ENCODE assay signal across 12 cellular contexts in the genomic region with DNA sequence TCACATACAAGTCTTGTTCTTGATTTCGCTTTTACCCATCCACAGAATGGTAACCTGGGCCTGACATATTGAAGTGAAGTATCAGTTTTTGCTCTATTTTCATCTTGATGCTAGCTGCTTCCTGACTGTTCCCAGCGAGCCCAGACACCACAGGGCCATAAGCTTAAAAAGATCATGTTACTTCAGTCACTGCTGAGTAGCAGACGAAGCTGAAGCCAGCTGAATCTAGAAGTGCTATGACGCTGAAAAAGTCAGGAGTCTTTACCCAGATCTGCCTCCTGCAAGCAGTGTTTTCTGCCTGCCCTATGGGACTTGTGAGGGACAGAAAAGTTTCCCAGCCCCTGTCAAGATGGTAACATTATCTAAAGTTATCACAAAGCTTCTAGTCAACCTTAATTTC. TPM values are rescaled to one million over a fixed set of nuclear protein-coding genes. Genes with fewer than 3 reads are reported as not detected.
DNase-seq lines count a peak whose midpoint lies in the region; TF ChIP-seq lines count a peak whose summit lies in the region.
"Had no signal": no experiment of that assay in that cellular context is flagged by ENCODE, and none has a peak within 500 bp of the region (broad histone marks: within the 10 kb centered on the region; RNA-seq: fewer than 3 reads in every experiment).

No MANE protein-coding gene starts in this region.

- DNase-seq in HEK293T (ENCODE audit: extremely low spot score), result peak; percentile 42
- DNase-seq in activated CD4-positive, alpha-beta T cell treated with anti-CD3 and anti-CD28 coated beads, Interleukin-2, amount 10 ng/mL, durations not matched to agents 7 days and 5 days, result no peak
- no peak for DNase-seq in GM19240 (ENCODE audit: insufficient read length, low spot score)
- no peak for DNase-seq in activated CD8-positive, alpha-beta memory T cell treated with anti-CD3 and anti-CD28 coated beads, Interleukin-2, amount 50 U/mL, for 4 hours
- DNase-seq: activated CD8-positive, alpha-beta T cell treated with anti-CD3 and anti-CD28 coated beads for 36 hours; adrenal gland; T-helper 1 cell had no signal

- H3K9me3 ChIP-seq in mesodermal cell (ENCODE audit: control insufficient read depth, low read length), result no peaks in the 10 kb centered on the region
- H3K9me3 ChIP-seq: adrenal gland; BLaER1 treated with 17β-estradiol and CSF1 and Interleukin-3, amounts not matched to agents 10 nM and 100 nM had no signal

- H3K36me3 ChIP-seq in mesodermal cell (ENCODE audit: control insufficient read depth, insufficient read depth, low read length), result peaks cover 7% of the 10 kb centered on the region
- H3K36me3 ChIP-seq: adrenal gland had no signal

- no peaks in the 10 kb centered on the region for H3K9me3 Mint-ChIP-seq in activated CD4-positive, alpha-beta T cell treated with anti-CD3 and anti-CD28 coated beads, Interleukin-2, amount 10 ng/mL, durations not matched to agents 7 days and 5 days
- H3K9me3 Mint-ChIP-seq: activated CD8-positive, alpha-beta T cell treated with anti-CD3 and anti-CD28 coated beads for 36 hours had no signal

- POLR2A ChIA-PET in HEK293T (lab: Yijun Ruan, JAX), result no interaction called here
- POLR2A ChIA-PET in activated CD4-positive, alpha-beta T cell treated with anti-CD3 and anti-CD28 coated beads, Interleukin-2, amount 10 ng/mL, durations not matched to agents 7 days and 5 days (lab: Charles Lee), result no interaction called here

- H3K36me3 Mint-ChIP-seq in activated CD4-positive, alpha-beta T cell treated with anti-CD3 and anti-CD28 coated beads, Interleukin-2, amount 10 ng/mL, durations not matched to agents 7 days and 5 days (ENCODE audit: low read depth), result no peaks in the 10 kb centered on the region

- CTCF ChIA-PET in HEK293T (lab: Yijun Ruan, JAX), result interaction anchor here (0.7 to 1.0 kb wide), 2 partner anchors 27 to 33 kb away, joined by 3 read pairs; no protein-coding TSS in a partner anchor
- CTCF ChIA-PET in activated CD4-positive, alpha-beta T cell treated with anti-CD3 and anti-CD28 coated beads, Interleukin-2, amount 10 ng/mL, durations not matched to agents 7 days and 5 days (lab: Charles Lee), result interaction anchor here (0.7 to 1.3 kb wide), 2 partner anchors 75 to 99 kb away, joined by 3 read pairs; no protein-coding TSS in a partner anchor

- H3K4me3 Mint-ChIP-seq in activated CD4-positive, alpha-beta T cell treated with anti-CD3 and anti-CD28 coated beads, Interleukin-2, amount 10 ng/mL, durations not matched to agents 7 days and 5 days, result no peak overlapping the region
- H3K4me3 Mint-ChIP-seq: activated CD8-positive, alpha-beta T cell treated with anti-CD3 and anti-CD28 coated beads for 36 hours had no signal

- peaks cover 8% of the 10 kb centered on the region for H3K4me1 ChIP-seq in mesodermal cell (ENCODE audit: control insufficient read depth, insufficient read depth, low read length, poor library complexity, severe bottlenecking)

- H3K27ac Mint-ChIP-seq in activated CD4-positive, alpha-beta T cell treated with anti-CD3 and anti-CD28 coated beads, Interleukin-2, amount 10 ng/mL, durations not matched to agents 7 days and 5 days, result no peak overlapping the region
- H3K27ac Mint-ChIP-seq: activated CD8-positive, alpha-beta T cell treated with anti-CD3 and anti-CD28 coated beads for 36 hours had no signal

- WGBS in mesodermal cell (ENCODE audit: insufficient coverage in 2 of 2), 2 experiments, result 52 to 65% methylated on average over 4 of the region's 4 CpGs

- H3K4me1 Mint-ChIP-seq in activated CD4-positive, alpha-beta T cell treated with anti-CD3 and anti-CD28 coated beads, Interleukin-2, amount 10 ng/mL, durations not matched to agents 7 days and 5 days, result peaks cover 10% of the 10 kb centered on the region

- H3K4me3 ChIP-seq in mesodermal cell (ENCODE audit: extremely low read depth, insufficient read depth, low read length, poor library complexity, severe bottlenecking), result no peak overlapping the region
- H3K4me3 ChIP-seq: adrenal gland; BLaER1 treated with 17β-estradiol and CSF1 and Interleukin-3, amounts not matched to agents 10 nM and 100 nM had no signal

- H3K27ac ChIP-seq in angular gyrus (ENCODE audit: low read depth, low read length) (peak overlapping the region; percentile 64), mesodermal cell (ENCODE audit: low read depth, low read length, severe bottlenecking) (peak overlapping the region; percentile 30)
- H3K27ac ChIP-seq: adrenal gland; BLaER1 treated with 17β-estradiol and CSF1 and Interleukin-3, amounts not matched to agents 10 nM and 100 nM had no signal

- peaks cover 7% of the 10 kb centered on the region for H3K27me3 Mint-ChIP-seq in activated CD4-positive, alpha-beta T cell treated with anti-CD3 and anti-CD28 coated beads, Interleukin-2, amount 10 ng/mL, durations not matched to agents 7 days and 5 days

TF ChIP-seq in HEK293T, 16 proteins besides CTCF, POLR2A, EP300 and RAD21:
- TF ChIP-seq LEF1 (IDR thresholded peaks at IDR 0.05; ENCODE audit: borderline replicate concordance) (no peak), FOXK2 (IDR thresholded peaks at IDR 0.05) (no peak), FOXA1 (IDR thresholded peaks at IDR 0.05) (no peak), ARNT (IDR thresholded peaks at IDR 0.05) (no peak), FOXM1 (IDR thresholded peaks at IDR 0.05; ENCODE audit: borderline replicate concordance) (no peak), ZNF384 (IDR thresholded peaks at IDR 0.05) (no peak), HDGF (IDR thresholded peaks at IDR 0.05; ENCODE audit: borderline replicate concordance) (no peak), TARDBP (IDR thresholded peaks at IDR 0.05) (no peak), SUZ12 (IDR thresholded peaks at IDR 0.05) (no peak), ELF4 (IDR thresholded peaks at IDR 0.05) (no peak), L3MBTL2 (conservative IDR thresholded peaks at IDR 0.05) (no peak), SP1 (IDR thresholded peaks at IDR 0.05) (no peak), CTBP1 (IDR thresholded peaks at IDR 0.05; ENCODE audit: borderline replicate concordance) (no peak), BHLHE40 (IDR thresholded peaks at IDR 0.05; ENCODE audit: borderline replicate concordance) (no peak), NFRKB (IDR thresholded peaks at IDR 0.05) (no peak)
- TF ChIP-seq, protein P1, sequence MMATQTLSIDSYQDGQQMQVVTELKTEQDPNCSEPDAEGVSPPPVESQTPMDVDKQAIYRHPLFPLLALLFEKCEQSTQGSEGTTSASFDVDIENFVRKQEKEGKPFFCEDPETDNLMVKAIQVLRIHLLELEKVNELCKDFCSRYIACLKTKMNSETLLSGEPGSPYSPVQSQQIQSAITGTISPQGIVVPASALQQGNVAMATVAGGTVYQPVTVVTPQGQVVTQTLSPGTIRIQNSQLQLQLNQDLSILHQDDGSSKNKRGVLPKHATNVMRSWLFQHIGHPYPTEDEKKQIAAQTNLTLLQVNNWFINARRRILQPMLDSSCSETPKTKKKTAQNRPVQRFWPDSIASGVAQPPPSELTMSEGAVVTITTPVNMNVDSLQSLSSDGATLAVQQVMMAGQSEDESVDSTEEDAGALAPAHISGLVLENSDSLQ (IDR thresholded peaks at IDR 0.05), result no peak

RNA-seq across cellular contexts. Expression of a gene that starts 2.7 kb away (rescaled TPM):
- 87.4 TPM for polyA plus RNA-seq in mesodermal cell (2013, experiment 1 of 2)
- 88.2 TPM for polyA plus RNA-seq in mesodermal cell (2013, experiment 2 of 2)
- 1 to 10 TPM; 5.4 to 5.7 TPM for total RNA-seq in activated CD4-positive, alpha-beta T cell treated with anti-CD3 and anti-CD28 coated beads, Interleukin-2, amount 10 ng/mL, durations not matched to agents 7 days and 5 days

RNA-seq across cellular contexts. Expression of a gene that starts 48.5 kb away (rescaled TPM):
- polyA plus RNA-seq in mesodermal cell (2013, experiment 1 of 2), result 117 TPM
- 90.6 TPM for polyA plus RNA-seq in mesodermal cell (2013, experiment 2 of 2)
- total RNA-seq in activated CD4-positive, alpha-beta T cell treated with anti-CD3 and anti-CD28 coated beads, Interleukin-2, amount 10 ng/mL, durations not matched to agents 7 days and 5 days, result 100 to 1,000 TPM; 127 to 143 TPM

RNA-seq across cellular contexts. Expression of a gene that starts 49.1 kb away (rescaled TPM):
- 1.5 TPM for polyA plus RNA-seq in mesodermal cell (2013, experiment 1 of 2)
- 1.9 TPM for polyA plus RNA-seq in mesodermal cell (2013, experiment 2 of 2)
- total RNA-seq in activated CD4-positive, alpha-beta T cell treated with anti-CD3 and anti-CD28 coated beads, Interleukin-2, amount 10 ng/mL, durations not matched to agents 7 days and 5 days, result not detected
- total RNA-seq: adrenal gland, subcutaneous adipose tissue had no signal
- polyA plus RNA-seq: adrenal gland had no signal

RNA-seq across cellular contexts. Expression of a gene that starts 49.1 kb away (rescaled TPM):
- not detected for polyA plus RNA-seq in mesodermal cell (2013, experiment 1 of 2)
- not detected for polyA plus RNA-seq in mesodermal cell (2013, experiment 2 of 2)
- not detected for total RNA-seq in activated CD4-positive, alpha-beta T cell treated with anti-CD3 and anti-CD28 coated beads, Interleukin-2, amount 10 ng/mL, durations not matched to agents 7 days and 5 days
- total RNA-seq: activated CD8-positive, alpha-beta T cell treated with anti-CD3 and anti-CD28 coated beads for 36 hours; adrenal gland; subcutaneous adipose tissue had no signal
- polyA plus RNA-seq: adrenal gland, neural cell had no signal
